ENCODE assay signal across 1 cellular context in the genomic region with DNA sequence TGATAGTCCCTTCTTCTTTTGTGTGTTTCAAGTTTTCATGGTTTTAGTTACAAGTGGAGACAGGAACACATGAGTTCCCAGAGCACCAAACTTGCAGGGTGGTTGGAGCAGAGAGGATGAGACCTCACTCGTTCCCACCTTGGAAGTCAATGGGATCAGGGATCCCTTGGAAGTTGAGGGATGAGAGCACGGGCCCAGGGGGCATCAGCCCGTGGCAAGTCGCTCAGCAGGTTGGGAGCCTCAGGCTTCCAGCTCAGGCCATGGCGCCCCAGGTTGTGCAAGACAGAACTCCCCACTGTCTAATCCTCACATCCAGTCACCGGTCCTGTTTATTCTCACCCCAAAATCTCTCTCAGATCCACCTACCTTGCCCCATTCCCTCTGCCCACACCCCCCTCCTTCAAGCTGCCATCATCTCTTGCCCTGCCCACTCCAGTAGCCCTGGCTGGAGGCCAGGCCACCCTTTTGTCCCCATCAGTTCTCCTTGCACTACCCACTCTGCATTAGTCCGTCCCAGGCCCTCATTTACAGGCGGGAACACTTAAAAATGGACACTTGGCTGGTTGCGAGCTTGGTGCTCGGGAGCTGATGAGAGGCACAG.
TF ChIP-seq lines count a peak whose summit lies in the region.

No MANE protein-coding gene starts in this region.

TF ChIP-seq in K562, 482 proteins besides CTCF, POLR2A, EP300 and RAD21 (continued from another document):
- TF ChIP-seq, protein P1, sequence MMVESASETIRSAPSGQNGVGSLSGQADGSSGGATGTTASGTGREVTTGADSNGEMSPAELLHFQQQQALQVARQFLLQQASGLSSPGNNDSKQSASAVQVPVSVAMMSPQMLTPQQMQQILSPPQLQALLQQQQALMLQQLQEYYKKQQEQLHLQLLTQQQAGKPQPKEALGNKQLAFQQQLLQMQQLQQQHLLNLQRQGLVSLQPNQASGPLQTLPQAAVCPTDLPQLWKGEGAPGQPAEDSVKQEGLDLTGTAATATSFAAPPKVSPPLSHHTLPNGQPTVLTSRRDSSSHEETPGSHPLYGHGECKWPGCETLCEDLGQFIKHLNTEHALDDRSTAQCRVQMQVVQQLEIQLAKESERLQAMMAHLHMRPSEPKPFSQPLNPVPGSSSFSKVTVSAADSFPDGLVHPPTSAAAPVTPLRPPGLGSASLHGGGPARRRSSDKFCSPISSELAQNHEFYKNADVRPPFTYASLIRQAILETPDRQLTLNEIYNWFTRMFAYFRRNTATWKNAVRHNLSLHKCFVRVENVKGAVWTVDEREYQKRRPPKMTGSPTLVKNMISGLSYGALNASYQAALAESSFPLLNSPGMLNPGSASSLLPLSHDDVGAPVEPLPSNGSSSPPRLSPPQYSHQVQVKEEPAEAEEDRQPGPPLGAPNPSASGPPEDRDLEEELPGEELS (CRISPR knock-in tag; IDR thresholded peaks at IDR 0.05; ENCODE audit: borderline replicate concordance) = no peak
- TF ChIP-seq, protein P2, sequence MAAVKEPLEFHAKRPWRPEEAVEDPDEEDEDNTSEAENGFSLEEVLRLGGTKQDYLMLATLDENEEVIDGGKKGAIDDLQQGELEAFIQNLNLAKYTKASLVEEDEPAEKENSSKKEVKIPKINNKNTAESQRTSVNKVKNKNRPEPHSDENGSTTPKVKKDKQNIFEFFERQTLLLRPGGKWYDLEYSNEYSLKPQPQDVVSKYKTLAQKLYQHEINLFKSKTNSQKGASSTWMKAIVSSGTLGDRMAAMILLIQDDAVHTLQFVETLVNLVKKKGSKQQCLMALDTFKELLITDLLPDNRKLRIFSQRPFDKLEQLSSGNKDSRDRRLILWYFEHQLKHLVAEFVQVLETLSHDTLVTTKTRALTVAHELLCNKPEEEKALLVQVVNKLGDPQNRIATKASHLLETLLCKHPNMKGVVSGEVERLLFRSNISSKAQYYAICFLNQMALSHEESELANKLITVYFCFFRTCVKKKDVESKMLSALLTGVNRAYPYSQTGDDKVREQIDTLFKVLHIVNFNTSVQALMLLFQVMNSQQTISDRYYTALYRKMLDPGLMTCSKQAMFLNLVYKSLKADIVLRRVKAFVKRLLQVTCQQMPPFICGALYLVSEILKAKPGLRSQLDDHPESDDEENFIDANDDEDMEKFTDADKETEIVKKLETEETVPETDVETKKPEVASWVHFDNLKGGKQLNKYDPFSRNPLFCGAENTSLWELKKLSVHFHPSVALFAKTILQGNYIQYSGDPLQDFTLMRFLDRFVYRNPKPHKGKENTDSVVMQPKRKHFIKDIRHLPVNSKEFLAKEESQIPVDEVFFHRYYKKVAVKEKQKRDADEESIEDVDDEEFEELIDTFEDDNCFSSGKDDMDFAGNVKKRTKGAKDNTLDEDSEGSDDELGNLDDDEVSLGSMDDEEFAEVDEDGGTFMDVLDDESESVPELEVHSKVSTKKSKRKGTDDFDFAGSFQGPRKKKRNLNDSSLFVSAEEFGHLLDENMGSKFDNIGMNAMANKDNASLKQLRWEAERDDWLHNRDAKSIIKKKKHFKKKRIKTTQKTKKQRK (IDR thresholded peaks at IDR 0.05; ENCODE audit: borderline replicate concordance, low read depth, low read length) = no peak
- TF ChIP-seq, protein P3, sequence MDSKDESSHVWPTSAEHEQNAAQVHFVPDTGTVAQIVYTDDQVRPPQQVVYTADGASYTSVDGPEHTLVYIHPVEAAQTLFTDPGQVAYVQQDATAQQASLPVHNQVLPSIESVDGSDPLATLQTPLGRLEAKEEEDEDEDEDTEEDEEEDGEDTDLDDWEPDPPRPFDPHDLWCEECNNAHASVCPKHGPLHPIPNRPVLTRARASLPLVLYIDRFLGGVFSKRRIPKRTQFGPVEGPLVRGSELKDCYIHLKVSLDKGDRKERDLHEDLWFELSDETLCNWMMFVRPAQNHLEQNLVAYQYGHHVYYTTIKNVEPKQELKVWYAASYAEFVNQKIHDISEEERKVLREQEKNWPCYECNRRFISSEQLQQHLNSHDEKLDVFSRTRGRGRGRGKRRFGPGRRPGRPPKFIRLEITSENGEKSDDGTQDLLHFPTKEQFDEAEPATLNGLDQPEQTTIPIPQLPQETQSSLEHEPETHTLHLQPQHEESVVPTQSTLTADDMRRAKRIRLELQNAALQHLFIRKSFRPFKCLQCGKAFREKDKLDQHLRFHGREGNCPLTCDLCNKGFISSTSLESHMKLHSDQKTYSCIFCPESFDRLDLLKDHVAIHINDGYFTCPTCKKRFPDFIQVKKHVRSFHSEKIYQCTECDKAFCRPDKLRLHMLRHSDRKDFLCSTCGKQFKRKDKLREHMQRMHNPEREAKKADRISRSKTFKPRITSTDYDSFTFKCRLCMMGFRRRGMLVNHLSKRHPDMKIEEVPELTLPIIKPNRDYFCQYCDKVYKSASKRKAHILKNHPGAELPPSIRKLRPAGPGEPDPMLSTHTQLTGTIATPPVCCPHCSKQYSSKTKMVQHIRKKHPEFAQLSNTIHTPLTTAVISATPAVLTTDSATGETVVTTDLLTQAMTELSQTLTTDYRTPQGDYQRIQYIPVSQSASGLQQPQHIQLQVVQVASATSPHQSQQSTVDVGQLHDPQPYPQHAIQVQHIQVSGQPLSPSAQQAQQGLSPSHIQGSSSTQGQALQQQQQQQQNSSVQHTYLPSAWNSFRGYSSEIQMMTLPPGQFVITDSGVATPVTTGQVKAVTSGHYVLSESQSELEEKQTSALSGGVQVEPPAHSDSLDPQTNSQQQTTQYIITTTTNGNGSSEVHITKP (IDR thresholded peaks at IDR 0.05; ENCODE audit: partially characterized antibody) = peak; percentile 38
- TF ChIP-seq SRF (CRISPR knock-in tag; IDR thresholded peaks at IDR 0.05) = no peak
- peak; percentile 67; the same call in 1 of the 2 replicates for TF ChIP-seq ZNF644 (tag; IDR thresholded peaks at IDR 0.05; ENCODE audit: low read depth)
- no peak for TF ChIP-seq HEY1 (CRISPR knock-in tag; IDR thresholded peaks at IDR 0.05; ENCODE audit: borderline replicate concordance)
- no peak for TF ChIP-seq SIX5 (IDR thresholded peaks at IDR 0.05; ENCODE audit: borderline replicate concordance in 1 of 2, insufficient read depth in 1 of 2, low read depth in 1 of 2, low read length in 2 of 2)
- TF ChIP-seq, protein P4, sequence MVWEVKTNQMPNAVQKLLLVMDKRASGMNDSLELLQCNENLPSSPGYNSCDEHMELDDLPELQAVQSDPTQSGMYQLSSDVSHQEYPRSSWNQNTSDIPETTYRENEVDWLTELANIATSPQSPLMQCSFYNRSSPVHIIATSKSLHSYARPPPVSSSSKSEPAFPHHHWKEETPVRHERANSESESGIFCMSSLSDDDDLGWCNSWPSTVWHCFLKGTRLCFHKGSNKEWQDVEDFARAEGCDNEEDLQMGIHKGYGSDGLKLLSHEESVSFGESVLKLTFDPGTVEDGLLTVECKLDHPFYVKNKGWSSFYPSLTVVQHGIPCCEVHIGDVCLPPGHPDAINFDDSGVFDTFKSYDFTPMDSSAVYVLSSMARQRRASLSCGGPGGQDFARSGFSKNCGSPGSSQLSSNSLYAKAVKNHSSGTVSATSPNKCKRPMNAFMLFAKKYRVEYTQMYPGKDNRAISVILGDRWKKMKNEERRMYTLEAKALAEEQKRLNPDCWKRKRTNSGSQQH (CRISPR knock-in tag; IDR thresholded peaks at IDR 0.05) = 0 out of 2 replicates have a peak, but pooled peaks have one; percentile 11
- TF ChIP-seq, protein P5, sequence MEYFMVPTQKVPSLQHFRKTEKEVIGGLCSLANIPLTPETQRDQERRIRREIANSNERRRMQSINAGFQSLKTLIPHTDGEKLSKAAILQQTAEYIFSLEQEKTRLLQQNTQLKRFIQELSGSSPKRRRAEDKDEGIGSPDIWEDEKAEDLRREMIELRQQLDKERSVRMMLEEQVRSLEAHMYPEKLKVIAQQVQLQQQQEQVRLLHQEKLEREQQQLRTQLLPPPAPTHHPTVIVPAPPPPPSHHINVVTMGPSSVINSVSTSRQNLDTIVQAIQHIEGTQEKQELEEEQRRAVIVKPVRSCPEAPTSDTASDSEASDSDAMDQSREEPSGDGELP (CRISPR knock-in tag; IDR thresholded peaks at IDR 0.05; ENCODE audit: borderline replicate concordance) = no peak
- no peak for TF ChIP-seq U2AF1 (optimal IDR thresholded peaks at IDR 0.05; ENCODE audit: low read depth, low read length)
- no peak for TF ChIP-seq TGIF2 (CRISPR knock-in tag; IDR thresholded peaks at IDR 0.05)
- TF ChIP-seq, protein P6, sequence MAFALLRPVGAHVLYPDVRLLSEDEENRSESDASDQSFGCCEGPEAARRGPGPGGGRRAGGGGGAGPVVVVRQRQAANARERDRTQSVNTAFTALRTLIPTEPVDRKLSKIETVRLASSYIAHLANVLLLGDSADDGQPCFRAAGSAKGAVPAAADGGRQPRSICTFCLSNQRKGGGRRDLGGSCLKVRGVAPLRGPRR (CRISPR knock-in tag; IDR thresholded peaks at IDR 0.05) = peak; percentile 43; the same call in 1 of the 2 replicates
- TF ChIP-seq, protein P7, sequence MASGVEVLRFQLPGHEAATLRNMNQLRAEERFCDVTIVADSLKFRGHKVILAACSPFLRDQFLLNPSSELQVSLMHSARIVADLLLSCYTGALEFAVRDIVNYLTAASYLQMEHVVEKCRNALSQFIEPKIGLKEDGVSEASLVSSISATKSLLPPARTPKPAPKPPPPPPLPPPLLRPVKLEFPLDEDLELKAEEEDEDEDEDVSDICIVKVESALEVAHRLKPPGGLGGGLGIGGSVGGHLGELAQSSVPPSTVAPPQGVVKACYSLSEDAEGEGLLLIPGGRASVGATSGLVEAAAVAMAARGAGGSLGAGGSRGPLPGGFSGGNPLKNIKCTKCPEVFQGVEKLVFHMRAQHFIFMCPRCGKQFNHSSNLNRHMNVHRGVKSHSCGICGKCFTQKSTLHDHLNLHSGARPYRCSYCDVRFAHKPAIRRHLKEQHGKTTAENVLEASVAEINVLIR (CRISPR knock-in tag; IDR thresholded peaks at IDR 0.05) = no peak
- TF ChIP-seq GATAD2A (IDR thresholded peaks at IDR 0.05) = no peak
- TF ChIP-seq, protein P8, sequence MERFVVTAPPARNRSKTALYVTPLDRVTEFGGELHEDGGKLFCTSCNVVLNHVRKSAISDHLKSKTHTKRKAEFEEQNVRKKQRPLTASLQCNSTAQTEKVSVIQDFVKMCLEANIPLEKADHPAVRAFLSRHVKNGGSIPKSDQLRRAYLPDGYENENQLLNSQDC (CRISPR knock-in tag; IDR thresholded peaks at IDR 0.05) = no peak
- TF ChIP-seq LARP7 (IDR thresholded peaks at IDR 0.05) = 0 out of 2 replicates have a peak, but pooled peaks have one; percentile 33
- no peak for TF ChIP-seq ERF (CRISPR knock-in tag; IDR thresholded peaks at IDR 0.05)
- TF ChIP-seq ZNF212 (CRISPR knock-in tag; IDR thresholded peaks at IDR 0.05) = no peak
- no peak for TF ChIP-seq ZFP36 (IDR thresholded peaks at IDR 0.05; ENCODE audit: low read depth, low read length, partially characterized antibody)
- TF ChIP-seq, protein P9, sequence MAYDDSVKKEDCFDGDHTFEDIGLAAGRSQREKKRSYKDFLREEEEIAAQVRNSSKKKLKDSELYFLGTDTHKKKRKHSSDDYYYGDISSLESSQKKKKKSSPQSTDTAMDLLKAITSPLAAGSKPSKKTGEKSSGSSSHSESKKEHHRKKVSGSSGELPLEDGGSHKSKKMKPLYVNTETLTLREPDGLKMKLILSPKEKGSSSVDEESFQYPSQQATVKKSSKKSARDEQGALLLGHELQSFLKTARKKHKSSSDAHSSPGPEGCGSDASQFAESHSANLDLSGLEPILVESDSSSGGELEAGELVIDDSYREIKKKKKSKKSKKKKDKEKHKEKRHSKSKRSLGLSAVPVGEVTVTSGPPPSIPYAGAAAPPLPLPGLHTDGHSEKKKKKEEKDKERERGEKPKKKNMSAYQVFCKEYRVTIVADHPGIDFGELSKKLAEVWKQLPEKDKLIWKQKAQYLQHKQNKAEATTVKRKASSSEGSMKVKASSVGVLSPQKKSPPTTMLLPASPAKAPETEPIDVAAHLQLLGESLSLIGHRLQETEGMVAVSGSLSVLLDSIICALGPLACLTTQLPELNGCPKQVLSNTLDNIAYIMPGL (CRISPR knock-in tag; IDR thresholded peaks at IDR 0.05) = no peak
- TF ChIP-seq, protein P10, sequence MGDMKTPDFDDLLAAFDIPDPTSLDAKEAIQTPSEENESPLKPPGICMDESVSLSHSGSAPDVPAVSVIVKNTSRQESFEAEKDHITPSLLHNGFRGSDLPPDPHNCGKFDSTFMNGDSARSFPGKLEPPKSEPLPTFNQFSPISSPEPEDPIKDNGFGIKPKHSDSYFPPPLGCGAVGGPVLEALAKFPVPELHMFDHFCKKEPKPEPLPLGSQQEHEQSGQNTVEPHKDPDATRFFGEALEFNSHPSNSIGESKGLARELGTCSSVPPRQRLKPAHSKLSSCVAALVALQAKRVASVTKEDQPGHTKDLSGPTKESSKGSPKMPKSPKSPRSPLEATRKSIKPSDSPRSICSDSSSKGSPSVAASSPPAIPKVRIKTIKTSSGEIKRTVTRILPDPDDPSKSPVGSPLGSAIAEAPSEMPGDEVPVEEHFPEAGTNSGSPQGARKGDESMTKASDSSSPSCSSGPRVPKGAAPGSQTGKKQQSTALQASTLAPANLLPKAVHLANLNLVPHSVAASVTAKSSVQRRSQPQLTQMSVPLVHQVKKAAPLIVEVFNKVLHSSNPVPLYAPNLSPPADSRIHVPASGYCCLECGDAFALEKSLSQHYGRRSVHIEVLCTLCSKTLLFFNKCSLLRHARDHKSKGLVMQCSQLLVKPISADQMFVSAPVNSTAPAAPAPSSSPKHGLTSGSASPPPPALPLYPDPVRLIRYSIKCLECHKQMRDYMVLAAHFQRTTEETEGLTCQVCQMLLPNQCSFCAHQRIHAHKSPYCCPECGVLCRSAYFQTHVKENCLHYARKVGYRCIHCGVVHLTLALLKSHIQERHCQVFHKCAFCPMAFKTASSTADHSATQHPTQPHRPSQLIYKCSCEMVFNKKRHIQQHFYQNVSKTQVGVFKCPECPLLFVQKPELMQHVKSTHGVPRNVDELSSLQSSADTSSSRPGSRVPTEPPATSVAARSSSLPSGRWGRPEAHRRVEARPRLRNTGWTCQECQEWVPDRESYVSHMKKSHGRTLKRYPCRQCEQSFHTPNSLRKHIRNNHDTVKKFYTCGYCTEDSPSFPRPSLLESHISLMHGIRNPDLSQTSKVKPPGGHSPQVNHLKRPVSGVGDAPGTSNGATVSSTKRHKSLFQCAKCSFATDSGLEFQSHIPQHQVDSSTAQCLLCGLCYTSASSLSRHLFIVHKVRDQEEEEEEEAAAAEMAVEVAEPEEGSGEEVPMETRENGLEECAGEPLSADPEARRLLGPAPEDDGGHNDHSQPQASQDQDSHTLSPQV (IDR thresholded peaks at IDR 0.05) = no peak
- TF ChIP-seq DIDO1 (tag; IDR thresholded peaks at IDR 0.05; ENCODE audit: low read depth) = 0 out of 2 replicates have a peak, but pooled peaks have one; percentile 7
- TF ChIP-seq NFXL1 (CRISPR knock-in tag; IDR thresholded peaks at IDR 0.05) = no peak
